In genomic region chr1:117576236-117576635, GRCh38 we compare ENCODE assay signal across 28 cellular contexts.
"Had no signal": no experiment of that assay in that cellular context is flagged by ENCODE, and none has a peak within 500 bp of the region (broad histone marks: within the 10 kb centered on the region; RNA-seq: fewer than 3 reads in every experiment).

No MANE protein-coding gene starts in this region.

- DNase-seq: activated CD4-positive, alpha-beta memory T cell treated with anti-CD3 and anti-CD28 coated beads, Interleukin-2, amount 10 ng/mL, durations not matched to agents 7 days and 5 days; activated CD4-positive, alpha-beta T cell treated with anti-CD3 and anti-CD28 coated beads, Interleukin-2, amount 50 U/mL, for 1 hour; activated CD4-positive, CD25-positive, alpha-beta regulatory T cell; activated CD8-positive, alpha-beta memory T cell treated with anti-CD3 and anti-CD28 coated beads, Interleukin-2, amount 50 U/mL, for 4 hours; activated naive CD4-positive, alpha-beta T cell treated with anti-CD3 and anti-CD28 coated beads for 36 hours; activated T-cell treated with anti-CD3 and anti-CD28 coated beads, Interleukin-2, amount 50 U/mL, for 1 hour; adrenal gland; anterior cingulate cortex; MG63; MV-4-11; NCI-H1092 treated with DMSO at 0.1 percent for 48 hours; NCI-H1417 treated with DMSO at 0.1 percent for 48 hours; NCI-H1694; NCI-H2029; NCI-H2107; NCI-H345; NCI-H510A; NCI-H526 treated with DMSO at 0.1 percent for 48 hours; NK-92 treated with Interleukin-12 subunit alpha and Interleukin-12 subunit beta, amount 100 ng/mL, for 24 hours; OCI-M1; Right ventricle myocardium superior; RPMI8226; SJCRH30; SK-N-SH; T-helper 1 cell had no signal

- H3K27ac Mint-ChIP-seq: activated CD4-positive, alpha-beta memory T cell treated with anti-CD3 and anti-CD28 coated beads, Interleukin-2, amount 10 ng/mL, durations not matched to agents 7 days and 5 days; activated naive CD4-positive, alpha-beta T cell treated with anti-CD3 and anti-CD28 coated beads for 36 hours; activated naive CD8-positive, alpha-beta T cell had no signal

- FAIRE-seq: bronchial epithelial cell had no signal

- H3K36me3 ChIP-seq: adrenal gland, MG63, SJCRH30 had no signal

- H3K27ac ChIP-seq: adrenal gland, SJCRH30 had no signal

- H3K9me3 Mint-ChIP-seq: activated CD4-positive, alpha-beta memory T cell treated with anti-CD3 and anti-CD28 coated beads, Interleukin-2, amount 10 ng/mL, durations not matched to agents 7 days and 5 days; activated naive CD4-positive, alpha-beta T cell treated with anti-CD3 and anti-CD28 coated beads for 36 hours had no signal

- H3K27me3 Mint-ChIP-seq: activated CD4-positive, alpha-beta memory T cell treated with anti-CD3 and anti-CD28 coated beads, Interleukin-2, amount 10 ng/mL, durations not matched to agents 7 days and 5 days; activated naive CD8-positive, alpha-beta T cell had no signal

- ATAC-seq: Panc1 had no signal

- H3K4me2 ChIP-seq: SK-N-SH had no signal

- H3K9me3 ChIP-seq: adrenal gland, MG63, SJCRH30, SK-N-SH had no signal

- H3K9ac ChIP-seq: SK-N-SH had no signal

- H3K4me1 ChIP-seq: adrenal gland, SJCRH30 had no signal

- H3K27me3 ChIP-seq: adrenal gland, MG63, SJCRH30 had no signal

- H3K4me3 Mint-ChIP-seq: activated CD4-positive, alpha-beta memory T cell treated with anti-CD3 and anti-CD28 coated beads, Interleukin-2, amount 10 ng/mL, durations not matched to agents 7 days and 5 days; activated naive CD4-positive, alpha-beta T cell treated with anti-CD3 and anti-CD28 coated beads for 36 hours; activated naive CD8-positive, alpha-beta T cell had no signal

- H3K36me3 Mint-ChIP-seq: activated naive CD8-positive, alpha-beta T cell had no signal

- H3K4me3 ChIP-seq: adrenal gland, MG63, SJCRH30 had no signal
